In genomic region chr9:19376931-19377330, GRCh38 we compare ENCODE assay signal across 11 cellular contexts. TPM values are rescaled to one million over a fixed set of nuclear protein-coding genes. Genes with fewer than 3 reads are reported as not detected.
DNase-seq lines count a peak whose midpoint lies in the region; ATAC-seq, FAIRE-seq and TF ChIP-seq lines count a peak whose summit lies in the region.
"Had no signal": no experiment of that assay in that cellular context is flagged by ENCODE, and none has a peak within 500 bp of the region (broad histone marks: within the 10 kb centered on the region; RNA-seq: fewer than 3 reads in every experiment).

No MANE protein-coding gene starts in this region.

- H3F3A ChIP-seq in PC-9 (ENCODE audit: insufficient read depth, low read depth), result peaks cover 77% of the 10 kb centered on the region

- H3K9me2 ChIP-seq in PC-9 (ENCODE audit: insufficient read depth), result no peaks in the 10 kb centered on the region

- peaks cover 33% of the 10 kb centered on the region for H3K4me1 Mint-ChIP-seq in activated T-cell treated with anti-CD3 and anti-CD28 coated beads, Interleukin-2, amount 50 U/mL, for 4 hours (ENCODE audit: low read depth)
- H3K4me1 Mint-ChIP-seq in stimulated activated effector memory CD8-positive, alpha-beta T cell treated with anti-CD3 and anti-CD28 coated beads, Interleukin-12 subunit alpha, Interleukin-12 subunit beta, amount 100 ng/mL, for 72 hours, result peaks cover 52% of the 10 kb centered on the region

- POLR2A ChIA-PET in PC-9 (lab: Charles Lee; ENCODE audit: unreplicated experiment) (no interaction called here), endothelial cell of umbilical vein (lab: Charles Lee) (no interaction called here)

- H3K36me3 ChIP-seq in PC-9 (ENCODE audit: low read depth) (peaks cover 59% of the 10 kb centered on the region), endothelial cell of umbilical vein (ENCODE audit: control insufficient read depth in 2 of 2, extremely low read depth in 1 of 2, insufficient read depth in 2 of 2, low read length in 2 of 2) (peaks cover 12 to 37% of the 10 kb centered on the region in 2 experiments)
- H3K36me3 ChIP-seq: uterus had no signal

- dilution Hi-C loops in endothelial cell of umbilical vein (cut with MboI; ENCODE audit: extremely low pct_ligation_motif_present, low sequenced_read_pairs), result no loop called here

- H3K4me3 ChIP-seq in PC-9 (peak overlapping the region; percentile 98; the same call in 1 of the 2 replicates), endothelial cell of umbilical vein (replicated peaks in 1 of 3; ENCODE audit: insufficient read depth in 1 of 3, low read depth in 1 of 3, low read length in 3 of 3) (peak overlapping the region in 2 of 3 experiments; percentile 84 to 94)
- H3K4me3 ChIP-seq: uterus had no signal

- H3K27me3 Mint-ChIP-seq in activated T-cell treated with anti-CD3 and anti-CD28 coated beads, Interleukin-2, amount 50 U/mL, for 4 hours (ENCODE audit: low read depth), result no peaks in the 10 kb centered on the region

- H3K79me2 ChIP-seq in PC-9 (ENCODE audit: low read depth), result peaks cover 42% of the 10 kb centered on the region
- peaks cover 33% of the 10 kb centered on the region for H3K79me2 ChIP-seq in endothelial cell of umbilical vein (ENCODE audit: control insufficient read depth, insufficient read depth, low read length)

- FAIRE-seq in endothelial cell of umbilical vein (lab: Jason Lieb, UNC), result no peak
- FAIRE-seq: RCC 7860 had no signal

- CTCF ChIA-PET in PC-9 (lab: Charles Lee), result no interaction called here
- CTCF ChIA-PET in endothelial cell of umbilical vein (lab: Charles Lee), result interaction anchor here (1.3 kb wide), 1 partner anchor 80 kb away, joined by 7 read pairs; no protein-coding TSS in a partner anchor

- peak overlapping the region; percentile 97 for H3K4me3 Mint-ChIP-seq in activated T-cell treated with anti-CD3 and anti-CD28 coated beads, Interleukin-2, amount 50 U/mL, for 4 hours
- peak overlapping the region; percentile 89 for H3K4me3 Mint-ChIP-seq in stimulated activated effector memory CD8-positive, alpha-beta T cell treated with anti-CD3 and anti-CD28 coated beads, Interleukin-12 subunit alpha, Interleukin-12 subunit beta, amount 100 ng/mL, for 72 hours

- H3K4me2 ChIP-seq in PC-9 (peak overlapping the region; percentile 87), endothelial cell of umbilical vein (ENCODE audit: insufficient read depth, low read length) (peak overlapping the region; percentile 97)

- H4K20me1 ChIP-seq in PC-9 (ENCODE audit: insufficient read depth) (peaks cover 37% of the 10 kb centered on the region), endothelial cell of umbilical vein (replicated peaks; ENCODE audit: control insufficient read depth, extremely low read depth, insufficient read depth, low read length) (peaks cover 9% of the 10 kb centered on the region)

- BruUV-seq in PC-9 (replicated peaks; lab: Mats Ljungman, UMichigan), result no TSS peak
- no TSS peak for BruUV-seq in endothelial cell of umbilical vein (replicated peaks; lab: Mats Ljungman, UMichigan)

- intact Hi-C loops in PC-9 (cut with micrococcal nuclease; ENCODE audit: unreplicated experiment), result no loop called here
- intact Hi-C loops in endothelial cell of umbilical vein (cut with micrococcal nuclease), result loop anchor here (5.0 kb wide), 1 partner anchor 260 kb away; no protein-coding TSS in a partner anchor

- H3K27ac ChIP-seq in PC-9 (peak overlapping the region; percentile 94; the same call in 1 of the 2 replicates), endothelial cell of umbilical vein (ENCODE audit: insufficient read depth, low read depth, low read length) (no peak overlapping the region)
- H3K27ac ChIP-seq: neutrophil, uterus had no signal

- no peak for DNase-seq in activated T-cell treated with anti-CD3 and anti-CD28 coated beads, Interleukin-2, amount 50 U/mL, for 4 hours
- DNase-seq in activated T-cell treated with anti-CD3 and anti-CD28 coated beads, Interleukin-2, amount 50 U/mL, for 1 hour, result no peak
- no peak for DNase-seq in PC-9
- no peak for DNase-seq in endothelial cell of umbilical vein (ENCODE audit: low read depth, low spot score)
- no peak for DNase-seq in stimulated activated effector memory CD8-positive, alpha-beta T cell treated with anti-CD3 and anti-CD28 coated beads, Interleukin-12 subunit alpha, Interleukin-12 subunit beta, amount 100 ng/mL, for 72 hours (ENCODE audit: low spot score in 2 of 2)
- DNase-seq: uterus had no signal

- no peaks in the 10 kb centered on the region for H3K9me1 ChIP-seq in endothelial cell of umbilical vein (replicated peaks; ENCODE audit: control insufficient read depth, extremely low read depth, insufficient read depth, low read length)

- H3K27ac Mint-ChIP-seq in stimulated activated effector memory CD8-positive, alpha-beta T cell treated with anti-CD3 and anti-CD28 coated beads, Interleukin-12 subunit alpha, Interleukin-12 subunit beta, amount 100 ng/mL, for 72 hours, result peak overlapping the region; percentile 99

- peaks cover 61% of the 10 kb centered on the region for H3K36me3 Mint-ChIP-seq in activated T-cell treated with anti-CD3 and anti-CD28 coated beads, Interleukin-2, amount 50 U/mL, for 4 hours (ENCODE audit: insufficient read depth)
- H3K36me3 Mint-ChIP-seq in stimulated activated effector memory CD8-positive, alpha-beta T cell treated with anti-CD3 and anti-CD28 coated beads, Interleukin-12 subunit alpha, Interleukin-12 subunit beta, amount 100 ng/mL, for 72 hours, result peaks cover 92% of the 10 kb centered on the region

- H3K9ac ChIP-seq in endothelial cell of umbilical vein (replicated peaks; ENCODE audit: extremely low read depth, insufficient read depth, low read length), result peak overlapping the region; percentile 95

- TF ChIP-seq POLR2A in endothelial cell of umbilical vein (IDR thresholded peaks at IDR 0.05; ENCODE audit: low read depth, low read length), result no peak

- H2AFZ ChIP-seq in PC-9 (no peak overlapping the region), endothelial cell of umbilical vein (ENCODE audit: low read depth, low read length) (no peak overlapping the region)

- peaks cover 28% of the 10 kb centered on the region for H3K4me1 ChIP-seq in PC-9 (replicated peaks; ENCODE audit: insufficient read depth)
- H3K4me1 ChIP-seq in endothelial cell of umbilical vein (ENCODE audit: control insufficient read depth, extremely low read depth, insufficient read depth, low read length), result peaks cover 37% of the 10 kb centered on the region
- H3K4me1 ChIP-seq: uterus had no signal

- H3K27me3 ChIP-seq in PC-9 (ENCODE audit: insufficient read depth, low read depth) (no peaks in the 10 kb centered on the region), endothelial cell of umbilical vein (ENCODE audit: control insufficient read depth in 2 of 2, insufficient read depth in 2 of 2, low read length in 2 of 2) (no peaks in the 10 kb centered on the region)
- H3K27me3 ChIP-seq: neutrophil, uterus had no signal

- TF ChIP-seq CTCF in PC-9 (conservative IDR thresholded peaks at IDR 0.05), result no peak
- TF ChIP-seq CTCF in endothelial cell of umbilical vein (IDR thresholded peaks at IDR 0.05; ENCODE audit: extremely low read depth in 1 of 2, insufficient read depth in 1 of 2, low read depth in 1 of 2, low read length in 2 of 2), result no peak

- H3K9me3 ChIP-seq in PC-9 (ENCODE audit: insufficient read depth, low read depth) (no peaks in the 10 kb centered on the region), endothelial cell of umbilical vein (replicated peaks; ENCODE audit: control insufficient read depth, insufficient read depth, low read length) (no peaks in the 10 kb centered on the region)
- H3K9me3 ChIP-seq: neutrophil, uterus had no signal

- no peaks in the 10 kb centered on the region for H3K9me3 Mint-ChIP-seq in activated T-cell treated with anti-CD3 and anti-CD28 coated beads, Interleukin-2, amount 50 U/mL, for 4 hours
- H3K9me3 Mint-ChIP-seq in stimulated activated effector memory CD8-positive, alpha-beta T cell treated with anti-CD3 and anti-CD28 coated beads, Interleukin-12 subunit alpha, Interleukin-12 subunit beta, amount 100 ng/mL, for 72 hours, result no peaks in the 10 kb centered on the region

- no peak for ATAC-seq in activated T-cell treated with anti-CD3 and anti-CD28 coated beads, Interleukin-2, amount 50 U/mL, for 4 hours
- ATAC-seq in stimulated activated effector memory CD8-positive, alpha-beta T cell treated with anti-CD3 and anti-CD28 coated beads, Interleukin-12 subunit alpha, Interleukin-12 subunit beta, amount 100 ng/mL, for 72 hours, result no peak
- ATAC-seq in GM18907 (IDR thresholded peaks at IDR 0.05; ENCODE audit: unreplicated experiment) (no peak), HG02678 (IDR thresholded peaks at IDR 0.05; ENCODE audit: unreplicated experiment) (no peak), HG02571 (IDR thresholded peaks at IDR 0.05; ENCODE audit: unreplicated experiment) (no peak)

TF ChIP-seq in endothelial cell of umbilical vein, 7 proteins besides CTCF, POLR2A, EP300 and RAD21 (continues in another document):
- TF ChIP-seq GATA2 (IDR thresholded peaks at IDR 0.05; ENCODE audit: insufficient read depth, insufficient read length, low read depth, low read length), result no peak

RNA-seq across cellular contexts. Expression of gene RPS6, which starts 3.1 kb away (rescaled TPM):
- total RNA-seq in activated T-cell treated with anti-CD3 and anti-CD28 coated beads, Interleukin-2, amount 50 U/mL, for 4 hours, result 1,000 to 10,000 TPM; 3,044 to 3,307 (median 3,093) TPM
- total RNA-seq in PC-9 (2021) (1,159 and 1,304 TPM in 2 replicates), endothelial cell of umbilical vein (1,873 and 1,898 TPM in 2 replicates)
- 847 and 1,146 TPM in 2 replicates for polyA plus RNA-seq in endothelial cell of umbilical vein
- 2,118 and 2,248 TPM in 2 replicates for polyA plus RNA-seq in endothelial cell of umbilical vein (2011; cell fraction: cytosol; rRNA removed)
- polyA plus RNA-seq in endothelial cell of umbilical vein (2011; cell fraction: nucleus; rRNA removed), result 757 and 816 TPM in 2 replicates
- 2,207 and 2,368 TPM in 2 replicates for polyA plus RNA-seq in endothelial cell of umbilical vein (2012)
- polyA minus RNA-seq in endothelial cell of umbilical vein, result 599 and 652 TPM in 2 replicates
- 461 TPM for polyA minus RNA-seq in endothelial cell of umbilical vein (2011; cell fraction: cytosol; rRNA and poly(A)+ RNA removed)
- 138 and 152 TPM in 2 replicates for polyA minus RNA-seq in endothelial cell of umbilical vein (2011; cell fraction: nucleus; rRNA and poly(A)+ RNA removed)

RNA-seq across cellular contexts. Expression of gene ACER2, which starts 31.9 kb away (rescaled TPM):
- under 1 TPM; 0.65 to 0.87 (median 0.76) TPM for total RNA-seq in activated T-cell treated with anti-CD3 and anti-CD28 coated beads, Interleukin-2, amount 50 U/mL, for 4 hours
- total RNA-seq in PC-9 (2021), result 3.8 and 4.3 TPM in 2 replicates
- 7.3 and 7.7 TPM in 2 replicates for total RNA-seq in endothelial cell of umbilical vein
- polyA plus RNA-seq in endothelial cell of umbilical vein, result 3.9 and 5.2 TPM in 2 replicates
- polyA plus RNA-seq in endothelial cell of umbilical vein (2011; cell fraction: cytosol; rRNA removed), result 2.3 and 2.4 TPM in 2 replicates
- polyA plus RNA-seq in endothelial cell of umbilical vein (2011; cell fraction: nucleus; rRNA removed), result 6.2 and 8.3 TPM in 2 replicates
- polyA plus RNA-seq in endothelial cell of umbilical vein (2012), result 1.5 and 3.4 TPM in 2 replicates
- 18.5 and 24.3 TPM in 2 replicates for polyA minus RNA-seq in endothelial cell of umbilical vein
- polyA minus RNA-seq in endothelial cell of umbilical vein (2011; cell fraction: cytosol; rRNA and poly(A)+ RNA removed), result 2.8 TPM
- 5.0 and 10.4 TPM in 2 replicates for polyA minus RNA-seq in endothelial cell of umbilical vein (2011; cell fraction: nucleus; rRNA and poly(A)+ RNA removed)
